In the genomic region with DNA sequence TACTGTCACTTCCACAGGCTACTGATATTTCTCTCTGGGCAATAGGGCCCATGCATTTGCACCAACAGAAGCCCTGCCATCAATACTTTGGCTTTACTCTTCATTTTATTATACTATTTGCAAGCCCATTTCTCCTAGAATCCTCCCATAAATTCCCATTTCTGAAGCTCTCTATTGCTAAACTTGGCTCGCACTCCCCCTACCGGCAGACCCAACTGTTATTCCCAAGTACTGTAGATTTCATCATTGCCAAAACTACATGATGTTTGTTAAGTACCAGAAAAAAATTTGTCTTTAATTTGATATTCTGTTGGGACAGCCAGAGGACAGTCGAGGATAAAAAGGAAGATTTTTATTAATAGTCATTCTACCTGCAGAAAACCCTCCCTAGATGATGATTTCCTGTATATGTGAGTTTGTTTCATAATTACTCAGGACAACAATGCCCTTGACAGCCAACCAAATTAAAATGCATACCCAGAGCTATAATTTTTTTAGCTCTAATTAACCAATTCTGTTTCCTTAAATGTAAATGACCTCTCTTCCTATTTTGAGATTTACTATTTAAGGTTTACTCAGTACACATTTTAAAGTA, we compare ENCODE assay signal across 8 cellular contexts.
DNase-seq lines count a peak whose midpoint lies in the region; ATAC-seq and TF ChIP-seq lines count a peak whose summit lies in the region.

No MANE protein-coding gene starts in this region.

- no peaks in the 10 kb centered on the region for H3K4me1 Mint-ChIP-seq in endodermal cell

- H3K36me3 Mint-ChIP-seq in endodermal cell (ENCODE audit: low read depth): no peaks in the 10 kb centered on the region

- H3K27me3 Mint-ChIP-seq in endodermal cell (ENCODE audit: insufficient read depth): no peaks in the 10 kb centered on the region

- H3K79me2 ChIP-seq in HCT116 (ENCODE audit: insufficient read depth, low read length) (no peaks in the 10 kb centered on the region), PC-9 (ENCODE audit: low read depth) (no peaks in the 10 kb centered on the region)

- TF ChIP-seq POLR2A in HCT116 (IDR thresholded peaks at IDR 0.05; ENCODE audit: borderline replicate concordance, extremely low read depth, insufficient read depth, insufficient read length): no peak

- no peaks in the 10 kb centered on the region for H3K9me2 ChIP-seq in HCT116 (ENCODE audit: insufficient read depth)
- H3K9me2 ChIP-seq in PC-9 (ENCODE audit: insufficient read depth): no peaks in the 10 kb centered on the region

- H3K4me1 ChIP-seq in HCT116 (ENCODE audit: control insufficient read depth in 1 of 2, insufficient read depth in 2 of 2, low read length in 2 of 2) (no peaks in the 10 kb centered on the region), PC-9 (replicated peaks; ENCODE audit: insufficient read depth) (no peaks in the 10 kb centered on the region), endodermal cell (ENCODE audit: control insufficient read depth, insufficient read depth, low read length) (no peaks in the 10 kb centered on the region), mesenchymal stem cell (ENCODE audit: control insufficient read depth, insufficient read depth, low read depth, low read length) (no peaks in the 10 kb centered on the region)

- H3K9me3 Mint-ChIP-seq in endodermal cell: no peaks in the 10 kb centered on the region

- no peak overlapping the region for H3K4me3 Mint-ChIP-seq in endodermal cell

- peak; percentile 2 for DNase-seq in DMS 273 treated with DMSO at 0.1 percent for 48 hours (lab: John Stamatoyannopoulos, UW)
- peak; percentile 59 for DNase-seq in HCT116 (ENCODE audit: low read depth, low spot score)
- peak; percentile 48 to 52 for DNase-seq in PC-9
- peak; percentile 88 for DNase-seq in endodermal cell
- peak; percentile 68 for DNase-seq in mesenchymal stem cell
- no peak for DNase-seq in GF-D8 (lab: John Stamatoyannopoulos, UW)
- DNase-seq in mesenteric fat pad (ENCODE audit: low spot score): no peak

- H3K4ac ChIP-seq in mesenchymal stem cell (ENCODE audit: low read depth in 1 of 2, low read length in 2 of 2): no peak overlapping the region

- H3K9me3 ChIP-seq in HCT116 (ENCODE audit: control insufficient read depth in 1 of 2, insufficient read depth in 1 of 2, low read depth in 1 of 2, low read length in 2 of 2): peaks cover 0 to 9% of the 10 kb centered on the region in 2 experiments; a peak in 2 of 4 replicates
- H3K9me3 ChIP-seq in PC-9 (ENCODE audit: insufficient read depth, low read depth): no peaks in the 10 kb centered on the region
- H3K9me3 ChIP-seq in endodermal cell (ENCODE audit: control insufficient read depth, low read length): no peaks in the 10 kb centered on the region
- peaks cover 5% of the 10 kb centered on the region for H3K9me3 ChIP-seq in mesenchymal stem cell (ENCODE audit: control insufficient read depth, low read length)

- no peak overlapping the region for H3K27ac Mint-ChIP-seq in endodermal cell

- H4K91ac ChIP-seq in mesenchymal stem cell (ENCODE audit: low read length): no peak overlapping the region

- intact Hi-C loops in HCT116 (cut with micrococcal nuclease): no loop called here
- intact Hi-C loops in PC-9 (cut with micrococcal nuclease; ENCODE audit: unreplicated experiment): no loop called here

- H4K8ac ChIP-seq in mesenchymal stem cell (ENCODE audit: low read length): no peak overlapping the region

- no peak overlapping the region for H3K23ac ChIP-seq in mesenchymal stem cell (ENCODE audit: low read length in 2 of 2)

- BruUV-seq in HCT116 (replicated peaks; lab: Mats Ljungman, UMichigan) (no TSS peak), PC-9 (replicated peaks; lab: Mats Ljungman, UMichigan) (no TSS peak)

- H2BK15ac ChIP-seq in mesenchymal stem cell (ENCODE audit: low read depth, poor library complexity, severe bottlenecking): no peak overlapping the region

- H3K9ac ChIP-seq in HCT116 (ENCODE audit: low read length): no peak overlapping the region
- no peak overlapping the region for H3K9ac ChIP-seq in endodermal cell (ENCODE audit: extremely low read depth, low read length, poor library complexity, severe bottlenecking)
- no peak overlapping the region for H3K9ac ChIP-seq in mesenchymal stem cell (ENCODE audit: low read length)

- H2BK12ac ChIP-seq in mesenchymal stem cell (ENCODE audit: low read length in 2 of 2): no peak overlapping the region

- no peak overlapping the region for H2AK5ac ChIP-seq in mesenchymal stem cell (ENCODE audit: low read length, severe bottlenecking)

- 0 to 7% methylated on average over 1 to 2 of the region's 3 CpGs for WGBS in endodermal cell (ENCODE audit: insufficient coverage in 1 of 2, insufficient read length in 1 of 2), 2 experiments
- 0% methylated on average over 2 of the region's 3 CpGs for WGBS in mesenchymal stem cell

- H2BK5ac ChIP-seq in mesenchymal stem cell (ENCODE audit: low read depth, low read length, poor library complexity, severe bottlenecking): no peak overlapping the region

- no peak overlapping the region for H3K18ac ChIP-seq in mesenchymal stem cell (ENCODE audit: low read depth in 1 of 2, low read length in 2 of 2)

- CTCF ChIA-PET in HCT116 (lab: Charles Lee) (interaction anchor here (0.6 to 1.8 kb wide), 12 partner anchors 9 to 653 kb away, joined by 3 to 14 read pairs (median 5); no protein-coding TSS in a partner anchor), PC-9 (lab: Charles Lee) (interaction anchor here (0.6 to 1.8 kb wide), 2 partner anchors 13 to 653 kb away, joined by 3 to 6 read pairs; no protein-coding TSS in a partner anchor)

- H2AFZ ChIP-seq in HCT116 (ENCODE audit: low read depth, low read length, poor library complexity, severe bottlenecking) (no peak overlapping the region), PC-9 (no peak overlapping the region), mesenchymal stem cell (ENCODE audit: low read depth, low read length) (no peak overlapping the region)

- H3K36me3 ChIP-seq in HCT116 (ENCODE audit: control insufficient read depth in 1 of 2, insufficient read depth in 2 of 2, low read length in 2 of 2) (no peaks in the 10 kb centered on the region), PC-9 (ENCODE audit: low read depth) (no peaks in the 10 kb centered on the region), endodermal cell (ENCODE audit: control insufficient read depth, insufficient read depth, low read length) (no peaks in the 10 kb centered on the region), mesenchymal stem cell (ENCODE audit: control insufficient read depth in 1 of 2, insufficient read depth in 2 of 2, low read depth in 1 of 2, low read length in 2 of 2) (no peaks in the 10 kb centered on the region)

- POLR2A ChIA-PET in HCT116 (lab: Charles Lee): no interaction called here
- POLR2A ChIA-PET in PC-9 (lab: Charles Lee; ENCODE audit: unreplicated experiment): interaction anchor here (0.6 kb wide), 1 partner anchor 564 kb away, joined by 3 read pairs; no protein-coding TSS in a partner anchor

- H4K20me1 ChIP-seq in HCT116 (ENCODE audit: insufficient read depth): no peaks in the 10 kb centered on the region
- H4K20me1 ChIP-seq in PC-9 (ENCODE audit: insufficient read depth): no peaks in the 10 kb centered on the region

- H3F3A ChIP-seq in PC-9 (ENCODE audit: insufficient read depth, low read depth): no peaks in the 10 kb centered on the region

- RAD21 ChIA-PET in HCT116 (lab: Charles Lee; ENCODE audit: low non-redundant PET in 1 of 2, low total read pairs in 2 of 2, uncharacterized antibody in 2 of 2, unreplicated experiment in 2 of 2): interaction anchor here in 1 of 2 experiments (1.0 kb wide), 1 partner anchor 100 kb away, joined by 5 read pairs; no protein-coding TSS in a partner anchor

- H3K4me2 ChIP-seq in HCT116 (ENCODE audit: low read length) (no peak overlapping the region), PC-9 (no peak overlapping the region), mesenchymal stem cell (ENCODE audit: low read length, poor library complexity, severe bottlenecking) (no peak overlapping the region)

- no peaks in the 10 kb centered on the region for H3K27me3 ChIP-seq in HCT116 (ENCODE audit: insufficient read depth, low read length)
- no peaks in the 10 kb centered on the region; the same call in 1 of the 2 replicates for H3K27me3 ChIP-seq in PC-9 (ENCODE audit: insufficient read depth, low read depth)
- no peaks in the 10 kb centered on the region for H3K27me3 ChIP-seq in endodermal cell (ENCODE audit: control insufficient read depth, insufficient read depth, low read length, poor library complexity, severe bottlenecking)
- H3K27me3 ChIP-seq in mesenchymal stem cell (ENCODE audit: control insufficient read depth in 1 of 2, insufficient read depth in 1 of 2, low read length in 2 of 2): peaks cover 0 to 5% of the 10 kb centered on the region in 2 experiments

- peak; percentile 65 for TF ChIP-seq RAD21 in HCT116 (IDR thresholded peaks at IDR 0.05; ENCODE audit: low read depth)

- H2BK120ac ChIP-seq in mesenchymal stem cell (ENCODE audit: low read depth, low read length): no peak overlapping the region

- H3K4me3 ChIP-seq in HCT116 (replicated peaks in 1 of 2; ENCODE audit: low read depth in 1 of 2, low read length in 2 of 2) (no peak overlapping the region), PC-9 (no peak overlapping the region), endodermal cell (ENCODE audit: low read length) (no peak overlapping the region), mesenchymal stem cell (ENCODE audit: insufficient read depth in 1 of 2, low read depth in 1 of 2, low read length in 2 of 2) (no peak overlapping the region)

- TF ChIP-seq CTCF in HCT116 (IDR thresholded peaks at IDR 0.05 in 2 of 3, conservative IDR thresholded peaks at IDR 0.05 in 1 of 3; ENCODE audit: borderline replicate concordance in 1 of 3, insufficient read depth in 1 of 3, low read depth in 2 of 3, low read length in 2 of 3): peak; percentile 34 to 92 (median 81); a peak in 5 of 6 replicates
- TF ChIP-seq CTCF in PC-9 (conservative IDR thresholded peaks at IDR 0.05): peak; percentile 91
- TF ChIP-seq CTCF in endodermal cell (conservative IDR thresholded peaks at IDR 0.05): peak; percentile 89

- no peak overlapping the region for H3K27ac ChIP-seq in HCT116 (ENCODE audit: low read depth, low read length)
- no peak overlapping the region for H3K27ac ChIP-seq in PC-9
- no peak overlapping the region for H3K27ac ChIP-seq in endodermal cell (ENCODE audit: low read depth, low read length)
- H3K27ac ChIP-seq in mesenchymal stem cell (ENCODE audit: low read length, poor library complexity, severe bottlenecking): no peak overlapping the region

- no peak overlapping the region for H3K14ac ChIP-seq in mesenchymal stem cell (ENCODE audit: low read length in 2 of 2)

- no peaks in the 10 kb centered on the region for H3K79me1 ChIP-seq in mesenchymal stem cell (replicated peaks; ENCODE audit: low read length, poor library complexity, severe bottlenecking)

- ATAC-seq in HCT116 (peak; percentile 81), GM18498 (IDR thresholded peaks at IDR 0.05; ENCODE audit: unreplicated experiment) (no peak)

TF ChIP-seq in HCT116, 20 proteins besides CTCF, POLR2A, EP300 and RAD21 (continues in another document):
- TF ChIP-seq, protein P1, sequence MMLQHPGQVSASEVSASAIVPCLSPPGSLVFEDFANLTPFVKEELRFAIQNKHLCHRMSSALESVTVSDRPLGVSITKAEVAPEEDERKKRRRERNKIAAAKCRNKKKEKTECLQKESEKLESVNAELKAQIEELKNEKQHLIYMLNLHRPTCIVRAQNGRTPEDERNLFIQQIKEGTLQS (IDR thresholded peaks at IDR 0.05): no peak
- no peak for TF ChIP-seq EZH2 (IDR thresholded peaks at IDR 0.05)
- no peak for TF ChIP-seq SP1 (IDR thresholded peaks at IDR 0.05; ENCODE audit: low read depth)
- peak; percentile 68 for TF ChIP-seq CEBPB (IDR thresholded peaks at IDR 0.05; ENCODE audit: low read depth)

Comparison
In these comparisons a context has a peak if more than half of its experiments do, and no peak if none do; other contexts are left out.
1. DNase-seq: peak in DMS 273 treated with DMSO at 0.1 percent for 48 hours (single experiment), HCT116 (single experiment), PC-9 (2 of 2), endodermal cell (single experiment) and mesenchymal stem cell (single experiment); none in GF-D8 (single experiment) and mesenteric fat pad (single experiment).
2. Peak in every context shown above with its lines, with median percentiles within 50 percentile points of each other: CTCF ChIP-seq.